In genomic region chr19:3636962-3637361, GRCh38 we compare ENCODE assay signal across 39 cellular contexts. TPM values are rescaled to one million over a fixed set of nuclear protein-coding genes. Genes with fewer than 3 reads are reported as not detected.
"Had no signal": no experiment of that assay in that cellular context is flagged by ENCODE, and none has a peak within 500 bp of the region (broad histone marks: within the 10 kb centered on the region; RNA-seq: fewer than 3 reads in every experiment).

No MANE protein-coding gene starts in this region.

- H3K27ac ChIP-seq: adrenal gland, ascending aorta, body of pancreas, brain microvascular endothelial cell, breast epithelium, cardiac muscle cell had no signal

- H3K4me3 Mint-ChIP-seq: activated naive CD4-positive, alpha-beta T cell treated with anti-CD3 and anti-CD28 coated beads for 36 hours; activated naive CD4-positive, alpha-beta T cell treated with anti-CD3 and anti-CD28 coated beads, Interleukin-2, amount 10 ng/mL, durations not matched to agents 7 days and 5 days; activated naive CD4-positive, alpha-beta T cell treated with anti-CD3 and anti-CD28 coated beads, Interleukin-2, amount 50 U/mL, for 24 hours; activated naive CD8-positive, alpha-beta T cell; activated naive CD8-positive, alpha-beta T cell treated with anti-CD3 and anti-CD28 coated beads for 36 hours; activated naive CD8-positive, alpha-beta T cell treated with anti-CD3 and anti-CD28 coated beads, Interleukin-2, amount 10 ng/mL, durations not matched to agents 7 days and 5 days; activated naive CD8-positive, alpha-beta T cell treated with anti-CD3 and anti-CD28 coated beads, Interleukin-2, amount 50 U/mL, for 24 hours; activated T-cell treated with anti-CD3 and anti-CD28 coated beads, Interleukin-2, amount 50 U/mL, for 24 hours; activated T-cell treated with anti-CD3 and anti-CD28 coated beads, Interleukin-2, amount 50 U/mL, for 4 hours; activated T-cell treated with anti-CD3 and anti-CD28 coated beads, Interleukin-2, amount 50 U/mL, for 72 hours; activated T-helper 1 cell treated with anti-CD3 and anti-CD28 coated beads, Interleukin-12 subunit alpha, Interleukin-12 subunit beta, Interleukin-2, Interleukin-4 antibody, amounts not matched to agents 30 ng/mL and 10 ng/mL and 1 ng/mL, durations not matched to agents 14 hours and 24 hours and 36 hours; activated T-helper 17 cell treated with anti-CD3 and anti-CD28 coated beads, Interleukin-2, amount 50 U/mL, for 72 hours; brain had no signal

- H3K9me3 Mint-ChIP-seq: activated naive CD4-positive, alpha-beta T cell treated with anti-CD3 and anti-CD28 coated beads for 36 hours; activated naive CD4-positive, alpha-beta T cell treated with anti-CD3 and anti-CD28 coated beads, Interleukin-2, amount 10 ng/mL, durations not matched to agents 7 days and 5 days; activated naive CD4-positive, alpha-beta T cell treated with anti-CD3 and anti-CD28 coated beads, Interleukin-2, amount 50 U/mL, for 24 hours; activated naive CD4-positive, alpha-beta T cell treated with anti-CD3 and anti-CD28 coated beads, Interleukin-2, amount 50 U/mL, for 72 hours; activated naive CD8-positive, alpha-beta T cell treated with anti-CD3 and anti-CD28 coated beads for 36 hours; activated naive CD8-positive, alpha-beta T cell treated with anti-CD3 and anti-CD28 coated beads, Interleukin-2, amount 10 ng/mL, durations not matched to agents 7 days and 5 days; activated naive CD8-positive, alpha-beta T cell treated with anti-CD3 and anti-CD28 coated beads, Interleukin-2, amount 50 U/mL, for 24 hours; activated T-cell treated with anti-CD3 and anti-CD28 coated beads, Interleukin-2, amount 50 U/mL, for 24 hours; activated T-cell treated with anti-CD3 and anti-CD28 coated beads, Interleukin-2, amount 50 U/mL, for 4 hours; activated T-cell treated with anti-CD3 and anti-CD28 coated beads, Interleukin-2, amount 50 U/mL, for 72 hours; activated T-helper 1 cell treated with anti-CD3 and anti-CD28 coated beads, Interleukin-12 subunit alpha, Interleukin-12 subunit beta, Interleukin-2, Interleukin-4 antibody, amounts not matched to agents 30 ng/mL and 10 ng/mL and 1 ng/mL, durations not matched to agents 14 hours and 24 hours and 36 hours; activated T-helper 17 cell treated with anti-CD3 and anti-CD28 coated beads, Interleukin-2, amount 50 U/mL, for 72 hours; activated T-helper 2 cell treated with anti-CD3 and anti-CD28 coated beads, Interferon-gamma antibody, Interleukin-2, Interleukin-4, amounts not matched to agents 10 μg/mL and 5 μg/mL and 100 μg/mL, durations not matched to agents 14 hours and 24 hours and 36 hours; brain had no signal

- H3K4me1 Mint-ChIP-seq: activated naive CD4-positive, alpha-beta T cell treated with anti-CD3 and anti-CD28 coated beads, Interleukin-2, amount 10 ng/mL, durations not matched to agents 7 days and 5 days; activated naive CD4-positive, alpha-beta T cell treated with anti-CD3 and anti-CD28 coated beads, Interleukin-2, amount 50 U/mL, for 24 hours; activated naive CD8-positive, alpha-beta T cell treated with anti-CD3 and anti-CD28 coated beads for 36 hours; activated naive CD8-positive, alpha-beta T cell treated with anti-CD3 and anti-CD28 coated beads, Interleukin-2, amount 10 ng/mL, durations not matched to agents 7 days and 5 days; activated naive CD8-positive, alpha-beta T cell treated with anti-CD3 and anti-CD28 coated beads, Interleukin-2, amount 50 U/mL, for 24 hours; activated T-helper 17 cell treated with anti-CD3 and anti-CD28 coated beads, Interleukin-2, amount 50 U/mL, for 72 hours; brain had no signal

- H3K36me3 Mint-ChIP-seq: activated naive CD4-positive, alpha-beta T cell treated with anti-CD3 and anti-CD28 coated beads, Interleukin-2, amount 50 U/mL, for 72 hours; activated naive CD8-positive, alpha-beta T cell; activated naive CD8-positive, alpha-beta T cell treated with anti-CD3 and anti-CD28 coated beads for 36 hours had no signal

- H3K27ac Mint-ChIP-seq: activated naive CD4-positive, alpha-beta T cell treated with anti-CD3 and anti-CD28 coated beads for 36 hours; activated naive CD4-positive, alpha-beta T cell treated with anti-CD3 and anti-CD28 coated beads, Interleukin-2, amount 10 ng/mL, durations not matched to agents 7 days and 5 days; activated naive CD4-positive, alpha-beta T cell treated with anti-CD3 and anti-CD28 coated beads, Interleukin-2, amount 50 U/mL, for 24 hours; activated naive CD4-positive, alpha-beta T cell treated with anti-CD3 and anti-CD28 coated beads, Interleukin-2, amount 50 U/mL, for 72 hours; activated naive CD8-positive, alpha-beta T cell; activated naive CD8-positive, alpha-beta T cell treated with anti-CD3 and anti-CD28 coated beads for 36 hours; activated naive CD8-positive, alpha-beta T cell treated with anti-CD3 and anti-CD28 coated beads, Interleukin-2, amount 10 ng/mL, durations not matched to agents 7 days and 5 days; activated naive CD8-positive, alpha-beta T cell treated with anti-CD3 and anti-CD28 coated beads, Interleukin-2, amount 50 U/mL, for 24 hours; activated T-cell treated with anti-CD3 and anti-CD28 coated beads, Interleukin-2, amount 50 U/mL, for 24 hours; activated T-cell treated with anti-CD3 and anti-CD28 coated beads, Interleukin-2, amount 50 U/mL, for 72 hours; activated T-helper 1 cell treated with anti-CD3 and anti-CD28 coated beads, Interleukin-12 subunit alpha, Interleukin-12 subunit beta, Interleukin-2, Interleukin-4 antibody, amounts not matched to agents 30 ng/mL and 10 ng/mL and 1 ng/mL, durations not matched to agents 14 hours and 24 hours and 36 hours; activated T-helper 17 cell treated with anti-CD3 and anti-CD28 coated beads, Interleukin-2, amount 50 U/mL, for 72 hours; activated T-helper 2 cell treated with anti-CD3 and anti-CD28 coated beads, Interferon-gamma antibody, Interleukin-2, Interleukin-4, amounts not matched to agents 10 μg/mL and 5 μg/mL and 100 μg/mL, durations not matched to agents 14 hours and 24 hours and 36 hours; brain had no signal

- DNase-seq: activated effector memory CD4-positive, alpha-beta T cell treated with anti-CD3 and anti-CD28 coated beads, Interleukin-2, amount 50 U/mL, for 16 hours; activated effector memory CD4-positive, alpha-beta T cell treated with Interleukin-2 at 50 U/mL for 16 hours; activated gamma-delta T cell; activated gamma-delta T cell treated with Interleukin-2 at 50 U/mL for 16 hours; activated naive CD4-positive, alpha-beta T cell; activated naive CD4-positive, alpha-beta T cell treated with anti-CD3 and anti-CD28 coated beads for 36 hours; activated naive CD4-positive, alpha-beta T cell treated with anti-CD3 and anti-CD28 coated beads, Interleukin-2, amount 10 ng/mL, durations not matched to agents 7 days and 5 days; activated naive CD4-positive, alpha-beta T cell treated with anti-CD3 and anti-CD28 coated beads, Interleukin-2, amount 50 U/mL, for 16 hours; activated naive CD4-positive, alpha-beta T cell treated with Interleukin-2 at 50 U/mL for 16 hours; activated naive CD8-positive, alpha-beta T cell treated with anti-CD3 and anti-CD28 coated beads for 36 hours; activated naive CD8-positive, alpha-beta T cell treated with anti-CD3 and anti-CD28 coated beads, Interleukin-2, amount 10 ng/mL, durations not matched to agents 7 days and 5 days; activated naive CD8-positive, alpha-beta T cell treated with anti-CD3 and anti-CD28 coated beads, Interleukin-2, amount 50 U/mL, for 24 hours; activated T-cell treated with anti-CD3 and anti-CD28 coated beads, Interleukin-2, amount 50 U/mL, for 1 hour; activated T-cell treated with anti-CD3 and anti-CD28 coated beads, Interleukin-2, amount 50 U/mL, for 24 hours; activated T-cell treated with anti-CD3 and anti-CD28 coated beads, Interleukin-2, amount 50 U/mL, for 4 hours; activated T-cell treated with anti-CD3 and anti-CD28 coated beads, Interleukin-2, amount 50 U/mL, for 48 hours; activated T-cell treated with anti-CD3 and anti-CD28 coated beads, Interleukin-2, amount 50 U/mL, for 72 hours; adrenal gland; amniotic stem cell; amygdala; anterior cingulate cortex; aorta; body of pancreas; brain microvascular endothelial cell; caudate nucleus; central memory CD4-positive, alpha-beta T cell; cerebellar nuclear complex had no signal

- H3K4me1 ChIP-seq: adrenal gland, ascending aorta, body of pancreas, breast epithelium had no signal

- H3K27me3 ChIP-seq: adrenal gland, ascending aorta, body of pancreas, brain microvascular endothelial cell, breast epithelium, cardiac muscle cell had no signal

- H3K27me3 Mint-ChIP-seq: activated naive CD4-positive, alpha-beta T cell treated with anti-CD3 and anti-CD28 coated beads, Interleukin-2, amount 10 ng/mL, durations not matched to agents 7 days and 5 days; activated naive CD4-positive, alpha-beta T cell treated with anti-CD3 and anti-CD28 coated beads, Interleukin-2, amount 50 U/mL, for 24 hours; activated naive CD8-positive, alpha-beta T cell; activated naive CD8-positive, alpha-beta T cell treated with anti-CD3 and anti-CD28 coated beads for 36 hours; activated naive CD8-positive, alpha-beta T cell treated with anti-CD3 and anti-CD28 coated beads, Interleukin-2, amount 10 ng/mL, durations not matched to agents 7 days and 5 days; activated naive CD8-positive, alpha-beta T cell treated with anti-CD3 and anti-CD28 coated beads, Interleukin-2, amount 50 U/mL, for 24 hours; activated T-cell treated with anti-CD3 and anti-CD28 coated beads, Interleukin-2, amount 50 U/mL, for 24 hours; activated T-helper 17 cell treated with anti-CD3 and anti-CD28 coated beads, Interleukin-2, amount 50 U/mL, for 72 hours; brain had no signal

- FAIRE-seq: astrocyte, bronchial epithelial cell had no signal

- H3K36me3 ChIP-seq: breast epithelium had no signal

- ATAC-seq: activated naive CD4-positive, alpha-beta T cell treated with anti-CD3 and anti-CD28 coated beads, Interleukin-2, amount 50 U/mL, for 72 hours; activated naive CD8-positive, alpha-beta T cell treated with anti-CD3 and anti-CD28 coated beads, Interleukin-2, amount 50 U/mL, for 24 hours; activated T-cell treated with anti-CD3 and anti-CD28 coated beads, Interleukin-2, amount 50 U/mL, for 4 hours; activated T-cell treated with anti-CD3 and anti-CD28 coated beads, Interleukin-2, amount 50 U/mL, for 72 hours; activated T-helper 17 cell treated with anti-CD3 and anti-CD28 coated beads, Interleukin-2, amount 50 U/mL, for 72 hours; body of pancreas had no signal

- H3K9me3 ChIP-seq: adrenal gland, ascending aorta, body of pancreas, breast epithelium had no signal

- H3K4me3 ChIP-seq: adrenal gland, ascending aorta, body of pancreas, breast epithelium, cardiac muscle cell had no signal

RNA-seq across cellular contexts. Expression of gene TBXA2R, which starts 30.3 kb away (rescaled TPM):
- total RNA-seq: bronchial epithelial cell had no signal

RNA-seq across cellular contexts. Expression of gene GIPC3, which starts 51.7 kb away (rescaled TPM):
- total RNA-seq: bronchial epithelial cell had no signal
